In the genomic region with DNA sequence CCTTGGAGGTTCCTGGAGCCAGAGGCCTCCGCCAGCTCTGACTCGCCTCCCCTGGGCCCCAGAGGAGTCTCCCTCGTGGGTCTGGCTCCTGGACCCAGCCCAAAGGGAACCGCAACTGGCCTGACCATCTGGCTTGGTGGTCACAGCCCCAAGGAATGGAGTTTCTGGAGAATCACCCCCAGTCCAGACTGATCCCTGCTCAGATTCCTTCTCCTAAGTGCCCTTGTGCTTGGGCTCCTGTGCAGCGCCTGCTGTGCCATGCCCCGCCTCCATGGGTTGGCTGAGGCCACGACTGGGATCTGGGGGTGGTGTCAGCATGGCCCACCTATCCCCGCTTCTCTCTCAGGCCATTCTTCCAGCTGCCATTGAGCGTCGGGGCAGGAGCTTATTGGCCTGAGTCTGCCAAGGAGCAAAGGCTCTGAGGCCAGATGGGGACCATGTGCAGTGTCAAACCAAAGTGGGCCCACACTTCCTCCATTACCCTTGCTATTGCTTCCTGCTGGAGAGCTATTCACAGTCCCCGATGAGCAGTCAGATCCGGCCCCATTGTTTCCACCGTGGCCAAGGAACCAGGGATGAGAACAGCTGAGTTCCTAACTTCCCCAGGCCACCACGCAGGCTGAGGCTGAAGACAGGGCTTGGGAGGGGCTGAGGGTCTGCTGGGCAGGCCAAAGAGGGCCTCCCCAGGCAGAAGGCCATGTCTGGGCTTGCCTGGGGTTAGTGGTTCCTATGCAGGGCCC, we compare ENCODE assay signal across 9 cellular contexts. TPM values are rescaled to one million over a fixed set of nuclear protein-coding genes. Genes with fewer than 3 reads are reported as not detected.
DNase-seq lines count a peak whose midpoint lies in the region; ATAC-seq and TF ChIP-seq lines count a peak whose summit lies in the region.
"Had no signal": no experiment of that assay in that cellular context is flagged by ENCODE, and none has a peak within 500 bp of the region (broad histone marks: within the 10 kb centered on the region; RNA-seq: fewer than 3 reads in every experiment).

No MANE protein-coding gene starts in this region.

- TF ChIP-seq CTCF in BE2C (IDR thresholded peaks at IDR 0.05; ENCODE audit: low read depth, low read length): no peak
- no peak for TF ChIP-seq CTCF in coronary artery (IDR thresholded peaks at IDR 0.05)

- peak; percentile 50 for DNase-seq in BE2C
- peak; percentile 29 for DNase-seq in NCI-H524 treated with DMSO at 0.1 percent for 48 hours (lab: John Stamatoyannopoulos, UW)
- DNase-seq in coronary artery (ENCODE audit: low spot score): no peak
- no peak for DNase-seq in HPDE6-E6E7 (ENCODE audit: extremely low spot score)
- no peak for DNase-seq in middle frontal gyrus (ENCODE audit: extremely low spot score, low spot score)
- no peak for DNase-seq in activated T-cell treated with anti-CD3 and anti-CD28 coated beads for 4 hours
- DNase-seq: activated effector memory CD4-positive, alpha-beta T cell treated with anti-CD3 and anti-CD28 coated beads, Interleukin-2, amount 50 U/mL, for 16 hours had no signal

- H3K4me3 ChIP-seq in BE2C (ENCODE audit: low read depth, low read length): no peak overlapping the region
- peak overlapping the region; percentile 21 for H3K4me3 ChIP-seq in coronary artery
- H3K4me3 ChIP-seq in muscle layer of duodenum (ENCODE audit: low read depth in 1 of 2, low read length in 2 of 2): peak overlapping the region in 1 of 2 donors; percentile 16

- peaks cover 48% of the 10 kb centered on the region for H3K4me1 ChIP-seq in BE2C
- H3K4me1 ChIP-seq in muscle layer of duodenum (ENCODE audit: control insufficient read depth in 1 of 2, insufficient read depth in 2 of 2, low read length in 2 of 2): peaks cover 11 to 52% of the 10 kb centered on the region in 2 donors

- H3K9me3 ChIP-seq in BE2C (no peaks in the 10 kb centered on the region), muscle layer of duodenum (ENCODE audit: control insufficient read depth in 1 of 2, low read length in 2 of 2) (no peaks in the 10 kb centered on the region)

- H3K36me3 ChIP-seq in BE2C (no peaks in the 10 kb centered on the region), muscle layer of duodenum (ENCODE audit: control insufficient read depth in 1 of 2, insufficient read depth in 2 of 2, low read length in 2 of 2) (peaks cover 0 to 27% of the 10 kb centered on the region in 2 donors)

- H3K27me3 ChIP-seq in BE2C: no peaks in the 10 kb centered on the region
- no peaks in the 10 kb centered on the region for H3K27me3 ChIP-seq in muscle layer of duodenum (ENCODE audit: low read depth, low read length)

- no peak for ATAC-seq in HG02763 (IDR thresholded peaks at IDR 0.05; ENCODE audit: unreplicated experiment)

- H3K27ac ChIP-seq in coronary artery (peak overlapping the region; percentile 95 to 98), muscle layer of duodenum (ENCODE audit: low read length) (peak overlapping the region; percentile 56)

RNA-seq across cellular contexts. Expression of gene CSPG4, which starts 19.0 kb away (rescaled TPM):
- 5.9 TPM for polyA plus RNA-seq in BE2C (2012; ENCODE audit: insufficient read depth, insufficient read length, low read depth)

RNA-seq across cellular contexts. Expression of gene SNX33, which starts 46.0 kb away (rescaled TPM):
- polyA plus RNA-seq in BE2C (2012; ENCODE audit: insufficient read depth, insufficient read length, low read depth): 1.6 TPM

RNA-seq across cellular contexts. Expression of gene IMP3, which starts 53.6 kb away (rescaled TPM):
- polyA plus RNA-seq in BE2C (2012; ENCODE audit: insufficient read depth, insufficient read length, low read depth): 427 TPM

Comparison
In these comparisons a context has a peak if more than half of its experiments do, and no peak if none do; other contexts are left out.
1. DNase-seq: peak in BE2C (single experiment) and NCI-H524 treated with DMSO at 0.1 percent for 48 hours (single experiment); none in coronary artery (single experiment), HPDE6-E6E7 (single experiment), middle frontal gyrus (single experiment) and activated T-cell treated with anti-CD3 and anti-CD28 coated beads for 4 hours (single experiment).